Comparison of ENCODE assay signal across 10 cellular contexts in the genomic region with DNA sequence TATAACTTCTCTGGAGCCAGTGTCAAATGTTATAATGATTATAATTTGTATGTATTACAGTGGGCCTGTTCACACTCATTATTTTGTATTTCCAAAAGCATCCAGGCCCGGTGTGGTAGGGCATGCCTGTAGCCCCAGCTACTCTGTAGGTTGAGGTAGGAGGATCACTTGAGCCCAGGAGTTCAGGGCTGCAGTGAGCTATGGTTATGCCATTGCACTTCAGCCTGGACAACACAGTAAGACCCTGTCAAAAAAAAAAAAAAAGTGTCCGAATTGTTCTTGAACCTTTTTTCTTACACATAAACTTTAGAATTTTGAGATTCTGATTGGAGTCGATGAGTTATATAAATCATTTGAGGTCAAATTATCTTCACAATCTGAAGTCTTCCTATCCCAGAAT. TPM values are rescaled to one million over a fixed set of nuclear protein-coding genes. Genes with fewer than 3 reads are reported as not detected.
A peak's percentile ranks its signal among the peaks of the same experiment; 100 is the strongest.
DNase-seq lines count a peak whose midpoint lies in the region; ATAC-seq, FAIRE-seq and TF ChIP-seq lines count a peak whose summit lies in the region.
"Had no signal": no experiment of that assay in that cellular context is flagged by ENCODE, and none has a peak within 500 bp of the region (broad histone marks: within the 10 kb centered on the region; RNA-seq: fewer than 3 reads in every experiment).

No MANE protein-coding gene starts in this region.

- POLR2A ChIA-PET in PC-3 (lab: Charles Lee; ENCODE audit: unreplicated experiment), result no interaction called here
- POLR2A ChIA-PET in endothelial cell of umbilical vein (lab: Charles Lee), result no interaction called here

- ATAC-seq in PC-3 (no peak), GM19023 (IDR thresholded peaks at IDR 0.05; ENCODE audit: unreplicated experiment) (no peak)

- H3K27me3 ChIP-seq in PC-3 (ENCODE audit: low read length), result peaks cover 4% of the 10 kb centered on the region; the same call in 1 of the 2 replicates
- no peaks in the 10 kb centered on the region for H3K27me3 ChIP-seq in endothelial cell of umbilical vein (ENCODE audit: control insufficient read depth in 2 of 2, insufficient read depth in 2 of 2, low read length in 2 of 2)
- no peaks in the 10 kb centered on the region for H3K27me3 ChIP-seq in parathyroid adenoma (ENCODE audit: control insufficient read depth, insufficient read depth, low read length)
- H3K27me3 ChIP-seq: SJSA1 had no signal

- H3K36me3 ChIP-seq in PC-3 (ENCODE audit: low read depth, low read length), result peaks cover 39% of the 10 kb centered on the region
- H3K36me3 ChIP-seq in endothelial cell of umbilical vein (ENCODE audit: control insufficient read depth in 2 of 2, extremely low read depth in 1 of 2, insufficient read depth in 2 of 2, low read length in 2 of 2), result peaks cover 3 to 9% of the 10 kb centered on the region in 2 experiments
- H3K36me3 ChIP-seq in parathyroid adenoma (ENCODE audit: control insufficient read depth, insufficient read depth, low read length), result no peaks in the 10 kb centered on the region

- H3F3A ChIP-seq in PC-3 (ENCODE audit: low read length, unreplicated experiment), result no peaks in the 10 kb centered on the region

- H3K9me1 ChIP-seq in endothelial cell of umbilical vein (replicated peaks; ENCODE audit: control insufficient read depth, extremely low read depth, insufficient read depth, low read length), result no peaks in the 10 kb centered on the region

- TF ChIP-seq POLR2A in endothelial cell of umbilical vein (IDR thresholded peaks at IDR 0.05; ENCODE audit: low read depth, low read length), result no peak

- H3K4me1 ChIP-seq in PC-3 (ENCODE audit: insufficient read depth, low read length) (no peaks in the 10 kb centered on the region), endothelial cell of umbilical vein (ENCODE audit: control insufficient read depth, extremely low read depth, insufficient read depth, low read length) (no peaks in the 10 kb centered on the region), parathyroid adenoma (no peaks in the 10 kb centered on the region)
- H3K4me1 ChIP-seq: SJSA1 had no signal

- TF ChIP-seq CTCF in PC-3 (conservative IDR thresholded peaks at IDR 0.05; ENCODE audit: low read depth, low read length) (no peak), endothelial cell of umbilical vein (IDR thresholded peaks at IDR 0.05; ENCODE audit: extremely low read depth in 1 of 2, insufficient read depth in 1 of 2, low read depth in 1 of 2, low read length in 2 of 2) (no peak), parathyroid adenoma (IDR thresholded peaks at IDR 0.05) (no peak), GM20000 (IDR thresholded peaks at IDR 0.05; ENCODE audit: extremely low read depth, missing control alignments) (no peak)

- H3K9me3 ChIP-seq in PC-3 (ENCODE audit: low read length) (peaks cover 31% of the 10 kb centered on the region), endothelial cell of umbilical vein (replicated peaks; ENCODE audit: control insufficient read depth, insufficient read depth, low read length) (peaks cover 7% of the 10 kb centered on the region), parathyroid adenoma (ENCODE audit: control insufficient read depth, low read length) (no peaks in the 10 kb centered on the region)

- H2AFZ ChIP-seq in PC-3 (ENCODE audit: low read length), result no peak overlapping the region
- no peak overlapping the region for H2AFZ ChIP-seq in endothelial cell of umbilical vein (ENCODE audit: low read depth, low read length)
- no peak overlapping the region for H2AFZ ChIP-seq in parathyroid adenoma

- FAIRE-seq in endothelial cell of umbilical vein (lab: Jason Lieb, UNC), result no peak
- FAIRE-seq: islet of Langerhans had no signal

- H3K4me2 ChIP-seq in PC-3 (ENCODE audit: low read length) (peak overlapping the region; percentile 54), endothelial cell of umbilical vein (ENCODE audit: insufficient read depth, low read length) (peak overlapping the region; percentile 76), parathyroid adenoma (ENCODE audit: low read length) (peak overlapping the region; percentile 75)

- no peaks in the 10 kb centered on the region for H4K20me1 ChIP-seq in PC-3 (ENCODE audit: low read length)
- H4K20me1 ChIP-seq in endothelial cell of umbilical vein (replicated peaks; ENCODE audit: control insufficient read depth, extremely low read depth, insufficient read depth, low read length), result no peaks in the 10 kb centered on the region

- H3K4me3 ChIP-seq in PC-3 (ENCODE audit: low read length) (peak overlapping the region; percentile 62), endothelial cell of umbilical vein (replicated peaks in 1 of 3; ENCODE audit: insufficient read depth in 1 of 3, low read depth in 1 of 3, low read length in 3 of 3) (peak overlapping the region in 2 of 3 experiments; percentile 78 to 90), parathyroid adenoma (ENCODE audit: low read depth, low read length) (peak overlapping the region; percentile 73)

- CTCF ChIA-PET in PC-3 (lab: Charles Lee), result no interaction called here
- CTCF ChIA-PET in endothelial cell of umbilical vein (lab: Charles Lee), result no interaction called here

- dilution Hi-C loops in endothelial cell of umbilical vein (cut with MboI; ENCODE audit: extremely low pct_ligation_motif_present, low sequenced_read_pairs), result no loop called here

- intact Hi-C loops in PC-3 (cut with micrococcal nuclease), result no loop called here
- intact Hi-C loops in endothelial cell of umbilical vein (cut with micrococcal nuclease), result no loop called here

- no peak overlapping the region for H3K27ac ChIP-seq in PC-3 (ENCODE audit: low read length)
- H3K27ac ChIP-seq in endothelial cell of umbilical vein (ENCODE audit: insufficient read depth, low read depth, low read length), result no peak overlapping the region
- H3K27ac ChIP-seq in parathyroid adenoma, result no peak overlapping the region

- BruUV-seq in PC-3 (replicated peaks; lab: Mats Ljungman, UMichigan), result no TSS peak
- BruUV-seq in endothelial cell of umbilical vein (replicated peaks; lab: Mats Ljungman, UMichigan), result TSS peak; percentile 35

- H3K79me2 ChIP-seq in PC-3 (ENCODE audit: low read length) (no peaks in the 10 kb centered on the region), endothelial cell of umbilical vein (ENCODE audit: control insufficient read depth, insufficient read depth, low read length) (peaks cover 26% of the 10 kb centered on the region), parathyroid adenoma (peaks cover 11% of the 10 kb centered on the region)

- DNase-seq in EL, result peak; percentile 2
- DNase-seq in PC-3, result no peak
- DNase-seq in endothelial cell of umbilical vein (ENCODE audit: low read depth, low spot score), result peak; percentile 6
- DNase-seq in NCI-H187 (lab: John Stamatoyannopoulos, UW), result no peak
- no peak for DNase-seq in GM20000 (ENCODE audit: low spot score)
- no peak for DNase-seq in NCI-H1105 (lab: John Stamatoyannopoulos, UW)

- no peak overlapping the region for H3K9ac ChIP-seq in PC-3 (ENCODE audit: low read length)
- H3K9ac ChIP-seq in endothelial cell of umbilical vein (replicated peaks; ENCODE audit: extremely low read depth, insufficient read depth, low read length), result no peak overlapping the region
- no peak overlapping the region for H3K9ac ChIP-seq in parathyroid adenoma

- no peaks in the 10 kb centered on the region for H3K9me2 ChIP-seq in PC-3 (replicated peaks; ENCODE audit: low read length)

TF ChIP-seq in endothelial cell of umbilical vein, 7 proteins besides CTCF, POLR2A, EP300 and RAD21 (continues in another document):
- TF ChIP-seq JUN (IDR thresholded peaks at IDR 0.05; ENCODE audit: borderline replicate concordance, insufficient read depth, insufficient read length, low read depth) (no peak), FOS (IDR thresholded peaks at IDR 0.05; ENCODE audit: borderline replicate concordance, insufficient read depth, low read length) (no peak), POLR2AphosphoS5 (IDR thresholded peaks at IDR 0.05; ENCODE audit: insufficient read depth, low read depth, low read length) (no peak), GATA2 (IDR thresholded peaks at IDR 0.05; ENCODE audit: insufficient read depth, insufficient read length, low read depth, low read length) (no peak), MYC (IDR thresholded peaks at IDR 0.05; ENCODE audit: low read depth, low read length) (no peak)
- TF ChIP-seq, protein P1, sequence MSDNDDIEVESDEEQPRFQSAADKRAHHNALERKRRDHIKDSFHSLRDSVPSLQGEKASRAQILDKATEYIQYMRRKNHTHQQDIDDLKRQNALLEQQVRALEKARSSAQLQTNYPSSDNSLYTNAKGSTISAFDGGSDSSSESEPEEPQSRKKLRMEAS (IDR thresholded peaks at IDR 0.05; ENCODE audit: insufficient read depth, insufficient read length), result no peak

RNA-seq across cellular contexts. Expression of a gene that starts 1.0 kb away (rescaled TPM):
- total RNA-seq in PC-3 (2014; rRNA removed) (3.2 and 12.9 TPM in 2 replicates), endothelial cell of umbilical vein (26.0 TPM in 2 replicates)
- 8.8 and 9.0 TPM in 2 replicates for polyA plus RNA-seq in endothelial cell of umbilical vein
- 10.1 and 14.5 TPM in 2 replicates for polyA plus RNA-seq in endothelial cell of umbilical vein (2011; cell fraction: cytosol; rRNA removed)
- polyA plus RNA-seq in endothelial cell of umbilical vein (2011; cell fraction: nucleus; rRNA removed), result 64.7 and 73.1 TPM in 2 replicates
- 21.7 and 24.3 TPM in 2 replicates for polyA plus RNA-seq in endothelial cell of umbilical vein (2012)
- 25.7 and 32.6 TPM in 2 replicates for polyA minus RNA-seq in endothelial cell of umbilical vein
- 8.5 TPM for polyA minus RNA-seq in endothelial cell of umbilical vein (2011; cell fraction: cytosol; rRNA and poly(A)+ RNA removed)
- 44.4 and 57.2 TPM in 2 replicates for polyA minus RNA-seq in endothelial cell of umbilical vein (2011; cell fraction: nucleus; rRNA and poly(A)+ RNA removed)

RNA-seq across cellular contexts. Expression of a gene that starts 42.4 kb away (rescaled TPM):
- total RNA-seq in PC-3 (2014; rRNA removed), result 1.4 and 1.8 TPM in 2 replicates
- 10.5 and 11.9 TPM in 2 replicates for total RNA-seq in endothelial cell of umbilical vein
- 7.6 and 8.9 TPM in 2 replicates for polyA plus RNA-seq in endothelial cell of umbilical vein
- 11.3 and 13.1 TPM in 2 replicates for polyA plus RNA-seq in endothelial cell of umbilical vein (2011; cell fraction: cytosol; rRNA removed)
- polyA plus RNA-seq in endothelial cell of umbilical vein (2011; cell fraction: nucleus; rRNA removed), result 28.7 and 31.8 TPM in 2 replicates
- polyA plus RNA-seq in endothelial cell of umbilical vein (2012), result 13.4 and 16.4 TPM in 2 replicates
- 17.7 and 19.1 TPM in 2 replicates for polyA minus RNA-seq in endothelial cell of umbilical vein
- 3.0 TPM for polyA minus RNA-seq in endothelial cell of umbilical vein (2011; cell fraction: cytosol; rRNA and poly(A)+ RNA removed)
- polyA minus RNA-seq in endothelial cell of umbilical vein (2011; cell fraction: nucleus; rRNA and poly(A)+ RNA removed), result 32.0 and 40.1 TPM in 2 replicates

RNA-seq across cellular contexts. Expression of a gene that starts 52.1 kb away (rescaled TPM):
- total RNA-seq in PC-3 (2014; rRNA removed), result 30.2 and 39.2 TPM in 2 replicates
- 9.7 and 11.1 TPM in 2 replicates for total RNA-seq in endothelial cell of umbilical vein
- 5.9 and 7.1 TPM in 2 replicates for polyA plus RNA-seq in endothelial cell of umbilical vein
- polyA plus RNA-seq in endothelial cell of umbilical vein (2011; cell fraction: cytosol; rRNA removed), result 3.7 and 4.9 TPM in 2 replicates
- 14.8 and 15.2 TPM in 2 replicates for polyA plus RNA-seq in endothelial cell of umbilical vein (2011; cell fraction: nucleus; rRNA removed)
- 5.2 and 5.3 TPM in 2 replicates for polyA plus RNA-seq in endothelial cell of umbilical vein (2012)
- 8.5 and 10.8 TPM in 2 replicates for polyA minus RNA-seq in endothelial cell of umbilical vein
- 6.5 TPM for polyA minus RNA-seq in endothelial cell of umbilical vein (2011; cell fraction: cytosol; rRNA and poly(A)+ RNA removed)
- polyA minus RNA-seq in endothelial cell of umbilical vein (2011; cell fraction: nucleus; rRNA and poly(A)+ RNA removed), result 16.1 and 19.1 TPM in 2 replicates

Comparison
In these comparisons a context has a peak if more than half of its experiments do, and no peak if none do; other contexts are left out.
1. DNase-seq: peak in EL (single experiment) and endothelial cell of umbilical vein (single experiment); none in PC-3 (single experiment), NCI-H187 (0 of 2), GM20000 (single experiment) and NCI-H1105 (single experiment).
2. Peak in every context shown above with its lines, with median percentiles within 50 percentile points of each other: H3K4me2 ChIP-seq and H3K4me3 ChIP-seq.